Comparison of ENCODE assay signal across 8 cellular contexts in the genomic region with DNA sequence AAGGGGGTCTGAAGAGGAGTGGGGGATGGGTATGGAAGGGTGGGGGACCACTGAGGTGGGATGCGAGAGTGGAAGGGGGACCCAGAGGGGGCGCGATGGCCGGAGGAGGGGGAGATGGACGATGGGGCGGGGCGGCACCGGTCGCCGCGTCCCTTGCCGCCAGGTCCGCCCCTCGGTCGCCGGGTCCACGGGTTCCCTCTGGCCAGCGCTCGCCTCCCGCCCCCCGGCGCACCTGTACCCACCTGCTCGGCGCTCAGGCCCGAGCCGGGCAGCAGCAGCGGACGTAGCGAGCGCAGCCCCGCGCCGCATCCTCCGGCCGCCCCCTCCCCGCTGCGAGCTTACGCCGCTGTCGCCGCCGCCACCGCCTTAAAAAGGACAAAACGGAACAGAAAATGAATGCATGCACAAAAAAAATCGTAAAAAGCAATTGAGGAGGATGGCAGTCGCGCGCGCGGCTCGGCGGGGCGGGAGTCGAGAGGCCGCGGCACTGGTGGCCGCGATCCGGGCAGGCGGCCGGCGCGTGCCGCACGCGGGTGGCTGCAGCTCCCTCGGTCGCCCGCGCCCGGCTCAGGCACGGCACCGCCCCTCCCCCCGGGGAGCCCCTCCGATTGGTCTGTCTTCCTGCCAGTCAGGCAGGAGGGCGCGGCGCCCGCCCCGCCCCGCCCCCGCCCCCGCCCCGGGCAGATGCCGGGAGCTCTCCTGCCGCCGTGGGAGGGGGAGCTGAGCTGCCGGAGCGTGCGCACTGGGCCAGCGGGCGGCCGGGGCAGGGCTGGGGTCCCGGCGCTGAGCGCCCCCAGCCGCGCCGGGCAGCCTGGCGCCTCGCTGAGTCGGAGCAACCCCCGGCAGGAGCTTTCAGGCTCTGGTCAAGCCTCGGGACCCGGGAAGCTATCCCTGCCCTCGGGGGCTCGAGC. TPM values are rescaled to one million over a fixed set of nuclear protein-coding genes. Genes with fewer than 3 reads are reported as not detected.
A peak's percentile ranks its signal among the peaks of the same experiment; 100 is the strongest.
DNase-seq lines count a peak whose midpoint lies in the region; ATAC-seq and TF ChIP-seq lines count a peak whose summit lies in the region.

A gene (minus strand): TSS at position 539 of the 911 bp plus-strand sequence. CDS start 87,699 bp downstream, outside the sequence.

- peaks cover 9% of the 10 kb centered on the region for H3K4me1 ChIP-seq in upper lobe of right lung

- H3K9me3 Mint-ChIP-seq in activated naive CD4-positive, alpha-beta T cell treated with anti-CD3 and anti-CD28 coated beads for 36 hours: peaks cover 8% of the 10 kb centered on the region
- no peaks in the 10 kb centered on the region for H3K9me3 Mint-ChIP-seq in progenitor cell of endocrine pancreas (ENCODE audit: low read depth)

- TF ChIP-seq CTCF in progenitor cell of endocrine pancreas (IDR thresholded peaks at IDR 0.05; ENCODE audit: unreplicated experiment) (no peak), upper lobe of right lung (IDR thresholded peaks at IDR 0.05) (no peak)

- CTCF ChIA-PET in activated naive CD4-positive, alpha-beta T cell treated with anti-CD3 and anti-CD28 coated beads for 36 hours (lab: Charles Lee): no interaction called here

- H3K27ac Mint-ChIP-seq in activated naive CD4-positive, alpha-beta T cell treated with anti-CD3 and anti-CD28 coated beads for 36 hours: no peak within 1 kb of the TSS
- H3K27ac Mint-ChIP-seq in progenitor cell of endocrine pancreas: peak within 1 kb of the TSS; percentile 70

- H3K9me3 ChIP-seq in upper lobe of right lung: no peaks in the 10 kb centered on the region

- H3K36me3 ChIP-seq in upper lobe of right lung: no peaks in the 10 kb centered on the region

- DNase-seq in AG20443 (ENCODE audit: low spot score) (peak; percentile 86), RPMI8226 (peak; percentile 83), Right ventricle myocardium superior (peak; percentile 79), progenitor cell of endocrine pancreas (ENCODE audit: low spot score, unreplicated experiment) (peak; percentile 93), upper lobe of right lung (peak; percentile 88)
- peak; percentile 82 for DNase-seq in activated naive CD4-positive, alpha-beta T cell treated with anti-CD3 and anti-CD28 coated beads for 36 hours

- no peaks in the 10 kb centered on the region for H3K36me3 Mint-ChIP-seq in activated naive CD4-positive, alpha-beta T cell treated with anti-CD3 and anti-CD28 coated beads for 36 hours (ENCODE audit: low read depth)
- no peaks in the 10 kb centered on the region for H3K36me3 Mint-ChIP-seq in progenitor cell of endocrine pancreas (ENCODE audit: insufficient read depth)

- intact Hi-C loops in activated naive CD4-positive, alpha-beta T cell treated with anti-CD3 and anti-CD28 coated beads for 36 hours (cut with micrococcal nuclease): no loop called here
- intact Hi-C loops in Right ventricle myocardium superior (cut with DNase I) (no loop called here), upper lobe of right lung (cut with DNase I) (no loop called here)

- peaks cover 42% of the 10 kb centered on the region for H3K27me3 ChIP-seq in upper lobe of right lung

- no peak within 1 kb of the TSS for H3K27ac ChIP-seq in upper lobe of right lung

- H3K4me1 Mint-ChIP-seq in activated naive CD4-positive, alpha-beta T cell treated with anti-CD3 and anti-CD28 coated beads for 36 hours (ENCODE audit: low read depth): peaks cover 11% of the 10 kb centered on the region
- peaks cover 2% of the 10 kb centered on the region for H3K4me1 Mint-ChIP-seq in progenitor cell of endocrine pancreas (ENCODE audit: low read depth)

- H3K27me3 Mint-ChIP-seq in activated naive CD4-positive, alpha-beta T cell treated with anti-CD3 and anti-CD28 coated beads for 36 hours (ENCODE audit: low read depth): peaks cover 46% of the 10 kb centered on the region
- peaks cover 59% of the 10 kb centered on the region for H3K27me3 Mint-ChIP-seq in progenitor cell of endocrine pancreas

- ATAC-seq in GM18907 (IDR thresholded peaks at IDR 0.05; ENCODE audit: unreplicated experiment) (peak; percentile 89), HG03139 (IDR thresholded peaks at IDR 0.05; ENCODE audit: unreplicated experiment) (peak; percentile 80), Right ventricle myocardium superior (ENCODE audit: poor library complexity) (peak; percentile 82), upper lobe of right lung (peak; percentile 91)

- peak within 1 kb of the TSS; percentile 54 for H3K4me3 ChIP-seq in upper lobe of right lung

- peak within 1 kb of the TSS; percentile 58 for H3K4me3 Mint-ChIP-seq in activated naive CD4-positive, alpha-beta T cell treated with anti-CD3 and anti-CD28 coated beads for 36 hours
- peak within 1 kb of the TSS; percentile 69 for H3K4me3 Mint-ChIP-seq in progenitor cell of endocrine pancreas (ENCODE audit: low read depth)

RNA-seq across cellular contexts. Expression of the gene that starts here (rescaled TPM):
- total RNA-seq in activated naive CD4-positive, alpha-beta T cell treated with anti-CD3 and anti-CD28 coated beads for 36 hours: under 1 TPM; 0.27 to 0.50 TPM
- not detected for total RNA-seq in Right ventricle myocardium superior
- total RNA-seq in progenitor cell of endocrine pancreas: 0.89 and 0.93 TPM in 2 replicates
- 0.64 TPM for total RNA-seq in upper lobe of right lung

Comparison
In these comparisons a context has a peak if more than half of its experiments do, and no peak if none do; other contexts are left out.
1. Peak in DNase-seq in activated naive CD4-positive, alpha-beta T cell treated with anti-CD3 and anti-CD28 coated beads for 36 hours; RNA of the gene not detected or under 1 TPM.
2. Peak in DNase-seq and ATAC-seq in Right ventricle myocardium superior; RNA of the gene not detected or under 1 TPM.
3. Peak in DNase-seq in progenitor cell of endocrine pancreas; RNA of the gene not detected or under 1 TPM.
4. Peak in DNase-seq, ATAC-seq and H3K4me3 ChIP-seq in upper lobe of right lung; RNA of the gene not detected or under 1 TPM.